In genomic region chrX:1162119-1162916, GRCh38 we compare ENCODE assay signal across 19 cellular contexts. TPM values are rescaled to one million over a fixed set of nuclear protein-coding genes. Genes with fewer than 3 reads are reported as not detected.
"Had no signal": no experiment of that assay in that cellular context is flagged by ENCODE, and none has a peak within 500 bp of the region (broad histone marks: within the 10 kb centered on the region; RNA-seq: fewer than 3 reads in every experiment).

No MANE protein-coding gene starts in this region.

- H3K9me3 ChIP-seq: stomach, thoracic aorta, transverse colon had no signal

- H3K4me3 Mint-ChIP-seq: dendritic cell treated with granulocyte-macrophage colony-stimulating factor and Interleukin-4, amounts not matched to agents 40 ng/mL and 50 ng/mL, for 4 days; nephron progenitor cell had no signal

- H3K4me3 ChIP-seq: stomach, thoracic aorta, transverse colon had no signal

- DNase-seq: erythroblast; foreskin melanocyte; hippocampal formation; kidney glomerular epithelial cell; mesendoderm; nephron progenitor cell; stimulated activated CD4-positive, alpha-beta T cell treated with anti-CD3 and anti-CD28 coated beads, Interleukin-4, amount 100 ng/mL, for 4 hours; stimulated activated naive CD4-positive, alpha-beta T cell; stomach; substantia nigra; transverse colon had no signal

- ATAC-seq: naive thymus-derived CD4-positive, alpha-beta T cell; sciatic nerve had no signal

- H3K27ac Mint-ChIP-seq: dendritic cell treated with granulocyte-macrophage colony-stimulating factor and Interleukin-4, amounts not matched to agents 40 ng/mL and 50 ng/mL, for 4 days; nephron progenitor cell had no signal

- H3K36me3 ChIP-seq: stomach, thoracic aorta, transverse colon had no signal

- H3K27ac ChIP-seq: stomach, thoracic aorta, transverse colon had no signal

- H3K4me1 ChIP-seq: stomach, transverse colon had no signal

- H3K9me3 Mint-ChIP-seq: dendritic cell treated with granulocyte-macrophage colony-stimulating factor and Interleukin-4, amounts not matched to agents 40 ng/mL and 50 ng/mL, for 4 days had no signal

- H3K36me3 Mint-ChIP-seq: naive thymus-derived CD4-positive, alpha-beta T cell had no signal

RNA-seq across cellular contexts. Expression of gene CRLF2, which starts 50.1 kb away (rescaled TPM):
- total RNA-seq: endothelial cell of umbilical vein, lung microvascular endothelial cell, pulmonary artery endothelial cell, stomach had no signal
- polyA plus RNA-seq: endothelial cell of umbilical vein, liver, stomach had no signal
